In the genomic region with DNA sequence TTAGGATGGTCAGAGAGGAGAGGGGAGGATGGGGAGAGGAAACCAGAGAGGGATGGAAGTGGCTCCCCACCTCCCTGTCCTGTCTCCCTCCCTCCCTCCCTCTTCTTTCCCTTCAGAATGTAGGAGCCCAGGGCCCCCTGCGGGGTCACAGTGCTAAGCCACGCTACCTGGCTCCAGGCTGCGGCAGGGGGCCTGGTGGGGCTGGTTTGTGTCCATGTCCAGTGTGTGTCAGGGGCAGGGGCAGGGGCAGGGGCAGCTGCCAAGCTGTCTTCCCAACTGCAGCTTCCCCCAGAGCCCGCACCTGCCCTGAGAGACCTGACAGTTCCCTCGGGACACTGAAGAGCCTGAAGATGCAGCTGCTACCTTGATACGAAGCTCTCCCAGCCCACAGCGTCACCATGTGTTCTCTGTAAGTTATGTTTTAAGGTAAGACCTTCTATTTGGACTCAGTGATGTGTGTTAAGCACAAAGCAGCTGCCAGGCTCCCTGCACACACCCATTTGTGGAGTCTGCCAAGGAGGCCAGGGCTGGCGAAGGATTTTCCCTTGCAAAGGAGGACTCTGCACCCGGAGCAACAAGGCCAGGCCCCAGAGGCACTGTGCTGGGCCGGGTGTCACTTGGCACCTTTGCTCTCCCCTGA, we compare ENCODE assay signal across 12 cellular contexts.
DNase-seq lines count a peak whose midpoint lies in the region; ATAC-seq and TF ChIP-seq lines count a peak whose summit lies in the region.
"Had no signal": no experiment of that assay in that cellular context is flagged by ENCODE, and none has a peak within 500 bp of the region (broad histone marks: within the 10 kb centered on the region; RNA-seq: fewer than 3 reads in every experiment).

No MANE protein-coding gene starts in this region.

- DNase-seq in H7 (peak; percentile 68), NCI-H2107 treated with DMSO at 0.1 percent for 48 hours (lab: John Stamatoyannopoulos, UW; ENCODE audit: unreplicated experiment) (peak; percentile 78), astrocyte of the cerebellum (ENCODE audit: low read depth) (no peak), osteoblast (ENCODE audit: insufficient read length, low spot score, missing footprints) (peak; percentile 45), PC-3 (no peak)
- DNase-seq: activated naive CD8-positive, alpha-beta T cell treated with anti-CD3 and anti-CD28 coated beads for 36 hours; effector CD8-positive, alpha-beta T cell; head of caudate nucleus had no signal

- H2AFZ ChIP-seq in osteoblast (ENCODE audit: low read length) (no peak overlapping the region), PC-3 (ENCODE audit: low read length) (no peak overlapping the region)

- no peak overlapping the region for H3K4me2 ChIP-seq in osteoblast (ENCODE audit: insufficient read depth, low read length)
- no peak overlapping the region for H3K4me2 ChIP-seq in PC-3 (ENCODE audit: low read length)

- no peak overlapping the region for H3K9ac ChIP-seq in PC-3 (ENCODE audit: low read length)

- H3F3A ChIP-seq in PC-3 (ENCODE audit: low read length, unreplicated experiment): no peaks in the 10 kb centered on the region

- no peaks in the 10 kb centered on the region for H3K9me3 ChIP-seq in osteoblast (ENCODE audit: low read depth, low read length)
- H3K9me3 ChIP-seq in PC-3 (ENCODE audit: low read length): no peaks in the 10 kb centered on the region
- H3K9me3 ChIP-seq: thoracic aorta had no signal

- ATAC-seq in HG02571 (IDR thresholded peaks at IDR 0.05; ENCODE audit: unreplicated experiment) (no peak), PC-3 (no peak), GM18861 (IDR thresholded peaks at IDR 0.05; ENCODE audit: unreplicated experiment) (no peak)

- no peaks in the 10 kb centered on the region for H3K9me2 ChIP-seq in PC-3 (replicated peaks; ENCODE audit: low read length)

- H3K4me1 ChIP-seq in osteoblast (ENCODE audit: insufficient read depth, low read length) (peaks cover 17% of the 10 kb centered on the region), PC-3 (ENCODE audit: insufficient read depth, low read length) (peaks cover 28% of the 10 kb centered on the region)

- peaks cover 3% of the 10 kb centered on the region for H3K79me2 ChIP-seq in osteoblast (ENCODE audit: insufficient read depth, low read length)
- H3K79me2 ChIP-seq in PC-3 (ENCODE audit: low read length): no peaks in the 10 kb centered on the region

- no TSS peak for BruUV-seq in PC-3 (replicated peaks; lab: Mats Ljungman, UMichigan)

- CTCF ChIA-PET in PC-3 (lab: Charles Lee): no interaction called here

- intact Hi-C loops in PC-3 (cut with micrococcal nuclease): no loop called here

- TF ChIP-seq CTCF in astrocyte of the cerebellum (IDR thresholded peaks at IDR 0.05; ENCODE audit: low read depth, low read length, missing control alignments) (peak; percentile 19), osteoblast (IDR thresholded peaks at IDR 0.05; ENCODE audit: extremely low read depth, low read depth, low read length) (no peak), PC-3 (conservative IDR thresholded peaks at IDR 0.05; ENCODE audit: low read depth, low read length) (no peak)

- H3K27ac ChIP-seq in osteoblast (ENCODE audit: low read depth, low read length) (no peak overlapping the region), PC-3 (ENCODE audit: low read length) (no peak overlapping the region)
- H3K27ac ChIP-seq: thoracic aorta had no signal

- POLR2A ChIA-PET in PC-3 (lab: Charles Lee; ENCODE audit: unreplicated experiment): no interaction called here

- in situ Hi-C loops in astrocyte of the cerebellum (cut with HindIII; ENCODE audit: low sequenced_read_pairs): no loop called here

- H4K20me1 ChIP-seq in osteoblast (ENCODE audit: insufficient read depth, low read length) (no peaks in the 10 kb centered on the region), PC-3 (ENCODE audit: low read length) (no peaks in the 10 kb centered on the region)

- H3K4me3 ChIP-seq in H7 (ENCODE audit: insufficient read depth, low read depth, low read length): no peak overlapping the region
- no peak overlapping the region for H3K4me3 ChIP-seq in astrocyte of the cerebellum (ENCODE audit: low read depth, low read length)
- no peak overlapping the region for H3K4me3 ChIP-seq in osteoblast (ENCODE audit: insufficient read depth, low read length)
- no peak overlapping the region for H3K4me3 ChIP-seq in PC-3 (ENCODE audit: low read length)
- H3K4me3 ChIP-seq: lung, thoracic aorta had no signal

- H3K36me3 ChIP-seq in H7 (replicated peaks; ENCODE audit: control insufficient read depth, insufficient read depth, low read length): no peaks in the 10 kb centered on the region
- no peaks in the 10 kb centered on the region for H3K36me3 ChIP-seq in osteoblast (ENCODE audit: insufficient read depth, low read length)
- H3K36me3 ChIP-seq in PC-3 (ENCODE audit: low read depth, low read length): no peaks in the 10 kb centered on the region
- H3K36me3 ChIP-seq: thoracic aorta had no signal

- H3K27me3 ChIP-seq in H7 (ENCODE audit: control insufficient read depth, insufficient read depth, low read length): no peaks in the 10 kb centered on the region
- no peaks in the 10 kb centered on the region for H3K27me3 ChIP-seq in osteoblast (ENCODE audit: insufficient read depth, low read length)
- no peaks in the 10 kb centered on the region for H3K27me3 ChIP-seq in PC-3 (ENCODE audit: low read length)

Comparison
In these comparisons a context has a peak if more than half of its experiments do, and no peak if none do; other contexts are left out.
1. DNase-seq: peak in H7 (single experiment), NCI-H2107 treated with DMSO at 0.1 percent for 48 hours (single experiment) and osteoblast (single experiment); none in astrocyte of the cerebellum (single experiment) and PC-3 (single experiment).